21 cellular contexts compared by ENCODE assay signal in genomic region chr10:20614911-20615310, GRCh38.
"Had no signal": no experiment of that assay in that cellular context is flagged by ENCODE, and none has a peak within 500 bp of the region (broad histone marks: within the 10 kb centered on the region; RNA-seq: fewer than 3 reads in every experiment).

No MANE protein-coding gene starts in this region.

- H3K27ac ChIP-seq: dorsolateral prefrontal cortex, esophagus muscularis mucosa, thoracic aorta, upper lobe of left lung had no signal

- H3K27me3 ChIP-seq: dorsolateral prefrontal cortex, esophagus muscularis mucosa, upper lobe of left lung had no signal

- H3K4me1 ChIP-seq: esophagus muscularis mucosa, upper lobe of left lung had no signal

- ATAC-seq: effector memory CD8-positive, alpha-beta T cell; stimulated activated naive B cell treated with anti-CD40 and anti-IgM and Interleukin-4, amounts not matched to agents 10 μg/mL and 1 μg/mL and 100 μg/mL, for 72 hours had no signal

- DNase-seq: activated B cell treated with CpG ODN at 0.5 μM for 24 hours; activated CD4-positive, alpha-beta T cell treated with anti-CD3 and anti-CD28 coated beads for 4 hours; activated CD4-positive, alpha-beta T cell treated with anti-CD3 and anti-CD28 coated beads, Interleukin-2, amount 50 U/mL, for 48 hours; activated CD8-positive, alpha-beta memory T cell treated with anti-CD3 and anti-CD28 coated beads, Interleukin-2, amount 50 U/mL, for 48 hours; activated naive CD4-positive, alpha-beta T cell treated with Interleukin-2 at 50 U/mL for 16 hours; activated naive CD8-positive, alpha-beta T cell treated with anti-CD3 and anti-CD28 coated beads for 36 hours; activated T-cell treated with anti-CD3 and anti-CD28 coated beads, Interleukin-2, amount 50 U/mL, for 48 hours; central memory CD4-positive, alpha-beta T cell; dorsolateral prefrontal cortex; effector memory CD8-positive, alpha-beta T cell; head of caudate nucleus; hypothalamus; naive B cell; retina; stimulated activated CD4-positive, alpha-beta T cell treated with anti-CD3 and anti-CD28 coated beads, Interleukin-2, amount 100 ng/mL, for 48 hours; stimulated activated CD8-positive, alpha-beta memory T cell treated with anti-CD3 and anti-CD28 coated beads, Interleukin-4, amount 100 ng/mL, for 48 hours; stimulated activated naive B cell treated with anti-CD40 and anti-IgM and Interleukin-4, amounts not matched to agents 10 μg/mL and 1 μg/mL and 100 μg/mL, for 72 hours; T1000; upper lobe of left lung had no signal

- H3K36me3 ChIP-seq: esophagus muscularis mucosa, thoracic aorta, upper lobe of left lung had no signal

- H3K4me3 ChIP-seq: dorsolateral prefrontal cortex, esophagus muscularis mucosa, thoracic aorta, upper lobe of left lung had no signal

- H3K9me3 ChIP-seq: esophagus muscularis mucosa, thoracic aorta, upper lobe of left lung had no signal
